21 cellular contexts compared by ENCODE assay signal in the genomic region with DNA sequence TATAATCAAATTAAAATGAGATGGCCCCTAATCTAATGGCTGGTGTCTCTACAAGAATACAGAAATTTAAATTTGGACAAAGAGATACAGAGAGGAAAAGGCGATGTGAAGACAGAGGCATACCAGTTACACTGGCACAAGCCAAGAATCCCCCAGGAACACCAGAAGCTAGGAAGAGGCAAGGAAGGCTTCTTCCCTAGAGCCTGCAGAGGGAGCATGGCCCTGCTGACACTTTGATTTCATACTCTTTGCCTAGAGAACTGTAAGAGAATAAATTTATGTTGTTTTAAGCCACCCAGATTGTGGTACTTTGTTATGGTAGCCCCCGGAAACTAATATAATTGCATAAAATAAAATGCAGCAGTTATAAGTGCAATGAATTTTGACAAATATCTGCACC.
"Had no signal": no experiment of that assay in that cellular context is flagged by ENCODE, and none has a peak within 500 bp of the region (broad histone marks: within the 10 kb centered on the region; RNA-seq: fewer than 3 reads in every experiment).

No MANE protein-coding gene starts in this region.

- DNase-seq: KBM-7, MV-4-11, NCI-H1048, NCI-H1105, NCI-H1417, NCI-H1436 treated with DMSO at 0.1 percent for 48 hours, NCI-H1694, NCI-H187 treated with DMSO at 0.1 percent for 48 hours, NCI-H2029 treated with DMSO at 0.1 percent for 48 hours, NCI-H2107, NCI-H2227 treated with DMSO at 0.1 percent for 48 hours, NCI-H524, NCI-H526 treated with DMSO at 0.1 percent for 48 hours, NCI-H774, PC-3, SHP77, T-helper 1 cell had no signal

- H3K27ac ChIP-seq: HL-60, RWPE1 had no signal

- ATAC-seq: Panc1, PC-3, SK-N-SH treated with all-trans-retinoic acid at 6 μM for 48 hours had no signal
